In genomic region chr2:230582851-230583283, GRCh38 we compare ENCODE assay signal across 10 cellular contexts.
DNase-seq lines count a peak whose midpoint lies in the region; ATAC-seq, FAIRE-seq and TF ChIP-seq lines count a peak whose summit lies in the region.
"Had no signal": no experiment of that assay in that cellular context is flagged by ENCODE, and none has a peak within 500 bp of the region (broad histone marks: within the 10 kb centered on the region; RNA-seq: fewer than 3 reads in every experiment).

No MANE protein-coding gene starts in this region.

- H3K27me3 Mint-ChIP-seq in mesothelial cell of epicardium (ENCODE audit: low read depth): peaks cover 6% of the 10 kb centered on the region

- no peak overlapping the region for H3K27ac ChIP-seq in effector memory CD4-positive, alpha-beta T cell (ENCODE audit: insufficient read depth, low read length, poor library complexity, severe bottlenecking)

- no peak for TF ChIP-seq CTCF in mesothelial cell of epicardium (IDR thresholded peaks at IDR 0.05; ENCODE audit: unreplicated experiment)

- H3K4me3 ChIP-seq in effector memory CD4-positive, alpha-beta T cell (ENCODE audit: insufficient read depth, low read depth, low read length, poor library complexity, severe bottlenecking): no peak overlapping the region

- no peaks in the 10 kb centered on the region for H3K27me3 ChIP-seq in effector memory CD4-positive, alpha-beta T cell (replicated peaks; ENCODE audit: control insufficient read depth, insufficient read depth, low read length, poor library complexity, severe bottlenecking)

- no peaks in the 10 kb centered on the region for H3K4me1 Mint-ChIP-seq in mesothelial cell of epicardium
- H3K4me1 Mint-ChIP-seq: immature natural killer cell had no signal

- H3K4me3 Mint-ChIP-seq in mesothelial cell of epicardium: no peak overlapping the region

- no peaks in the 10 kb centered on the region for H3K36me3 ChIP-seq in effector memory CD4-positive, alpha-beta T cell (ENCODE audit: control insufficient read depth, insufficient read depth, low read length)

- H3K27ac Mint-ChIP-seq in mesothelial cell of epicardium: no peak overlapping the region

- FAIRE-seq in urothelium cell line (lab: Jason Lieb, UNC) (no peak), HTR-8/SVneo (lab: Jason Lieb, UNC) (no peak)

- no peaks in the 10 kb centered on the region for H3K9me3 ChIP-seq in effector memory CD4-positive, alpha-beta T cell (ENCODE audit: control insufficient read depth, low read length)

- DNase-seq in stimulated activated naive CD4-positive, alpha-beta T cell treated with Interleukin-2 at 50 U/mL for 16 hours (lab: John Stamatoyannopoulos, UW): peak; percentile 27
- DNase-seq in stimulated activated naive CD4-positive, alpha-beta T cell (lab: John Stamatoyannopoulos, UW): no peak
- peak; percentile 59 to 62 for DNase-seq in activated T-cell treated with anti-CD3 and anti-CD28 coated beads, Interleukin-2, amount 50 U/mL, for 48 hours
- DNase-seq in urothelium cell line (ENCODE audit: low spot score) (peak; percentile 73), HTR-8/SVneo (ENCODE audit: insufficient read length, low spot score) (no peak), mesothelial cell of epicardium (ENCODE audit: low spot score in 2 of 2, unreplicated experiment in 2 of 2) (no peak)
- no peak for DNase-seq in effector memory CD4-positive, alpha-beta T cell
- DNase-seq: immature natural killer cell, RPMI8226 had no signal

- no peaks in the 10 kb centered on the region for H3K4me1 ChIP-seq in effector memory CD4-positive, alpha-beta T cell (ENCODE audit: control insufficient read depth, insufficient read depth, low read length, poor library complexity, severe bottlenecking)

- H3K9me3 Mint-ChIP-seq in mesothelial cell of epicardium: peaks cover 10% of the 10 kb centered on the region
- H3K9me3 Mint-ChIP-seq: immature natural killer cell had no signal

- ATAC-seq in HG03045 (IDR thresholded peaks at IDR 0.05; ENCODE audit: unreplicated experiment): peak; percentile 69

- no peaks in the 10 kb centered on the region for H3K36me3 Mint-ChIP-seq in mesothelial cell of epicardium

Comparison
In these comparisons a context has a peak if more than half of its experiments do, and no peak if none do; other contexts are left out.
1. DNase-seq: peak in stimulated activated naive CD4-positive, alpha-beta T cell treated with Interleukin-2 at 50 U/mL for 16 hours (single experiment), activated T-cell treated with anti-CD3 and anti-CD28 coated beads, Interleukin-2, amount 50 U/mL, for 48 hours (2 of 2) and urothelium cell line (single experiment); none in stimulated activated naive CD4-positive, alpha-beta T cell (0 of 6), HTR-8/SVneo (single experiment), effector memory CD4-positive, alpha-beta T cell (0 of 3) and mesothelial cell of epicardium (0 of 2).